In genomic region chr11:111379500-111380136, GRCh38 we compare ENCODE assay signal across 10 cellular contexts. TPM values are rescaled to one million over a fixed set of nuclear protein-coding genes. Genes with fewer than 3 reads are reported as not detected.
DNase-seq lines count a peak whose midpoint lies in the region; ATAC-seq, FAIRE-seq and TF ChIP-seq lines count a peak whose summit lies in the region.
"Had no signal": no experiment of that assay in that cellular context is flagged by ENCODE, and none has a peak within 500 bp of the region (broad histone marks: within the 10 kb centered on the region; RNA-seq: fewer than 3 reads in every experiment).

No MANE protein-coding gene starts in this region.

- H3K4me1 Mint-ChIP-seq in activated CD4-positive, alpha-beta memory T cell treated with anti-CD3 and anti-CD28 coated beads for 36 hours (ENCODE audit: low read depth), result peaks cover 50% of the 10 kb centered on the region

- H3K4me1 ChIP-seq in kidney (ENCODE audit: control insufficient read depth in 1 of 2, insufficient read depth in 1 of 2, low read depth in 1 of 2, low read length in 2 of 2), result no peaks in the 10 kb centered on the region

- H3K9me3 Mint-ChIP-seq in activated CD4-positive, alpha-beta memory T cell treated with anti-CD3 and anti-CD28 coated beads for 36 hours, result peaks cover 2% of the 10 kb centered on the region

- no peak for TF ChIP-seq CTCF in kidney (IDR thresholded peaks at IDR 0.05; ENCODE audit: borderline replicate concordance, extremely low read depth, insufficient read depth)

- intact Hi-C loops in activated CD4-positive, alpha-beta memory T cell treated with anti-CD3 and anti-CD28 coated beads for 36 hours (cut with micrococcal nuclease), result loop anchor here (1.0 to 10.0 kb wide), 5 partner anchors 8 to 1032 kb away; partner anchors contain the start of gene DIXDC1
- intact Hi-C loops in kidney (cut with DNase I) (no loop called here), sciatic nerve (cut with DNase I) (no loop called here)

- CTCF ChIA-PET in activated CD4-positive, alpha-beta memory T cell treated with anti-CD3 and anti-CD28 coated beads for 36 hours (lab: Charles Lee), result interaction anchor here (1.1 to 2.6 kb wide), 4 partner anchors 9 to 49 kb away, joined by 3 to 9 read pairs (median 6); no protein-coding TSS in a partner anchor

- H3K9me3 ChIP-seq in kidney (ENCODE audit: control insufficient read depth in 1 of 2, low read length in 2 of 2), result no peaks in the 10 kb centered on the region

- H3K27ac Mint-ChIP-seq in activated CD4-positive, alpha-beta memory T cell treated with anti-CD3 and anti-CD28 coated beads for 36 hours, result peak overlapping the region; percentile 86

- H3K4me3 ChIP-seq in kidney (ENCODE audit: low read length in 2 of 2), result no peak overlapping the region

- no peaks in the 10 kb centered on the region for H3K36me3 ChIP-seq in kidney (ENCODE audit: control insufficient read depth in 1 of 2, insufficient read depth in 2 of 2, low read length in 2 of 2)

- no peak for FAIRE-seq in kidney (lab: Jason Lieb, UNC)

- H3K9ac ChIP-seq in kidney (ENCODE audit: low read length in 2 of 2), result no peak overlapping the region

- no peaks in the 10 kb centered on the region for H3K27me3 Mint-ChIP-seq in activated CD4-positive, alpha-beta memory T cell treated with anti-CD3 and anti-CD28 coated beads for 36 hours

- ATAC-seq in HG02981 (IDR thresholded peaks at IDR 0.05; ENCODE audit: unreplicated experiment) (peak; percentile 39), sciatic nerve (no peak)

- POLR2A ChIA-PET in activated CD4-positive, alpha-beta memory T cell treated with anti-CD3 and anti-CD28 coated beads for 36 hours (lab: Charles Lee), result interaction anchor here (0.9 to 5.0 kb wide), 6 partner anchors 9 to 33 kb away, joined by 3 to 49 read pairs (median 6); no protein-coding TSS in a partner anchor

- DNase-seq in activated T-cell treated with anti-CD3 and anti-CD28 coated beads for 4 hours (peak; percentile 56), AML-193 (lab: John Stamatoyannopoulos, UW) (no peak), kidney (no peak), sciatic nerve (ENCODE audit: low spot score) (no peak)
- DNase-seq in activated T-cell treated with anti-CD3 and anti-CD28 coated beads, Interleukin-2, amount 50 U/mL, for 1 hour, result no peak
- DNase-seq in activated CD4-positive, alpha-beta memory T cell treated with anti-CD3 and anti-CD28 coated beads for 36 hours, result peak; percentile 35
- DNase-seq in stimulated activated naive CD4-positive, alpha-beta T cell treated with Interleukin-2 at 50 U/mL for 16 hours (lab: John Stamatoyannopoulos, UW), result peak; percentile 32

- H3K36me3 Mint-ChIP-seq in activated CD4-positive, alpha-beta memory T cell treated with anti-CD3 and anti-CD28 coated beads for 36 hours, result no peaks in the 10 kb centered on the region

- peak overlapping the region; percentile 62 for H3K4me3 Mint-ChIP-seq in activated CD4-positive, alpha-beta memory T cell treated with anti-CD3 and anti-CD28 coated beads for 36 hours

- no peak overlapping the region for H3K27ac ChIP-seq in kidney (ENCODE audit: low read depth in 2 of 2, low read length in 2 of 2)
- H3K27ac ChIP-seq: C4-2B had no signal

RNA-seq across cellular contexts. Expression of gene POU2AF1, which starts 0.5 kb away (rescaled TPM):
- 10 to 100 TPM; 26.9 to 28.3 TPM for total RNA-seq in activated CD4-positive, alpha-beta memory T cell treated with anti-CD3 and anti-CD28 coated beads for 36 hours
- 18.5 TPM for total RNA-seq in kidney
- polyA plus RNA-seq in kidney (ENCODE audit: insufficient read depth, low read depth, low replicate concordance), result 0.95 TPM
- 1.2 TPM for total RNA-seq in sciatic nerve
- total RNA-seq: fibroblast of villous mesenchyme had no signal

Comparison
In these comparisons a context has a peak if more than half of its experiments do, and no peak if none do; other contexts are left out.
1. DNase-seq: peak in activated T-cell treated with anti-CD3 and anti-CD28 coated beads for 4 hours (single experiment), activated CD4-positive, alpha-beta memory T cell treated with anti-CD3 and anti-CD28 coated beads for 36 hours (single experiment) and stimulated activated naive CD4-positive, alpha-beta T cell treated with Interleukin-2 at 50 U/mL for 16 hours (single experiment); none in activated T-cell treated with anti-CD3 and anti-CD28 coated beads, Interleukin-2, amount 50 U/mL, for 1 hour (single experiment), AML-193 (0 of 2), kidney (single experiment) and sciatic nerve (single experiment).